In genomic region chr7:111735661-111736323, GRCh38 we compare ENCODE assay signal across 8 cellular contexts.
DNase-seq lines count a peak whose midpoint lies in the region; ATAC-seq, FAIRE-seq and TF ChIP-seq lines count a peak whose summit lies in the region.

No MANE protein-coding gene starts in this region.

- H3K36me3 Mint-ChIP-seq in T-helper 2 cell treated with Interferon-gamma antibody and Interleukin-4, amounts not matched to agents 5 μg/mL and 100 μg/mL, for 36 hours (ENCODE audit: low read depth): no peaks in the 10 kb centered on the region

- H3K9ac ChIP-seq in kidney (ENCODE audit: low read length in 2 of 2): no peak overlapping the region

- TF ChIP-seq POLR2A in breast epithelium (IDR thresholded peaks at IDR 0.05): no peak

- H3K27ac ChIP-seq in breast epithelium: no peak overlapping the region
- no peak overlapping the region for H3K27ac ChIP-seq in kidney (ENCODE audit: low read depth in 2 of 2, low read length in 2 of 2)

- H3K4me3 Mint-ChIP-seq in T-helper 2 cell treated with Interferon-gamma antibody and Interleukin-4, amounts not matched to agents 5 μg/mL and 100 μg/mL, for 36 hours: no peak overlapping the region

- H3K36me3 ChIP-seq in breast epithelium (no peaks in the 10 kb centered on the region), kidney (ENCODE audit: control insufficient read depth in 1 of 2, insufficient read depth in 2 of 2, low read length in 2 of 2) (peaks cover 0 to 11% of the 10 kb centered on the region in 2 donors)

- intact Hi-C loops in breast epithelium (cut with DNase I; ENCODE audit: low total_unique reads): no loop called here
- intact Hi-C loops in kidney (cut with DNase I): no loop called here

- peak; percentile 78 for DNase-seq in A172 (ENCODE audit: low spot score)
- peak; percentile 77 for DNase-seq in NCI-H1694 (lab: John Stamatoyannopoulos, UW)
- peak; percentile 27 for DNase-seq in T-helper 2 cell treated with Interferon-gamma antibody and Interleukin-4, amounts not matched to agents 5 μg/mL and 100 μg/mL, for 36 hours (ENCODE audit: low spot score)
- peak in 1 of 2 donors; percentile 26 for DNase-seq in breast epithelium (ENCODE audit: low spot score in 2 of 2)
- no peak for DNase-seq in kidney
- peak; percentile 24 to 44 for DNase-seq in stimulated activated CD4-positive, alpha-beta T cell treated with anti-CD3 and anti-CD28 coated beads, Interleukin-4, amount 100 ng/mL, for 48 hours (ENCODE audit: low read depth in 2 of 2)

- H3K9me3 ChIP-seq in breast epithelium (no peaks in the 10 kb centered on the region), kidney (ENCODE audit: control insufficient read depth in 1 of 2, low read length in 2 of 2) (no peaks in the 10 kb centered on the region)

- no peak overlapping the region for H3K4me3 ChIP-seq in breast epithelium
- H3K4me3 ChIP-seq in kidney (ENCODE audit: low read length in 2 of 2): no peak overlapping the region

- no peaks in the 10 kb centered on the region for H3K27me3 Mint-ChIP-seq in T-helper 2 cell treated with Interferon-gamma antibody and Interleukin-4, amounts not matched to agents 5 μg/mL and 100 μg/mL, for 36 hours (ENCODE audit: low read depth)

- no peak overlapping the region for H3K27ac Mint-ChIP-seq in T-helper 2 cell treated with Interferon-gamma antibody and Interleukin-4, amounts not matched to agents 5 μg/mL and 100 μg/mL, for 36 hours

- H3K27me3 ChIP-seq in breast epithelium: no peaks in the 10 kb centered on the region

- H3K4me1 ChIP-seq in breast epithelium: no peaks in the 10 kb centered on the region
- H3K4me1 ChIP-seq in kidney (ENCODE audit: control insufficient read depth in 1 of 2, insufficient read depth in 1 of 2, low read depth in 1 of 2, low read length in 2 of 2): no peaks in the 10 kb centered on the region

- ATAC-seq in HG02759 (IDR thresholded peaks at IDR 0.05; ENCODE audit: unreplicated experiment): peak; percentile 76

- TF ChIP-seq CTCF in GM12872 (IDR thresholded peaks at IDR 0.05; ENCODE audit: insufficient read depth, low read depth, low read length) (peak; percentile 77), breast epithelium (IDR thresholded peaks at IDR 0.05) (peak; percentile 74 to 82 (median 78)), kidney (IDR thresholded peaks at IDR 0.05; ENCODE audit: borderline replicate concordance, extremely low read depth, insufficient read depth) (peak; percentile 91)

- H3K4me1 Mint-ChIP-seq in T-helper 2 cell treated with Interferon-gamma antibody and Interleukin-4, amounts not matched to agents 5 μg/mL and 100 μg/mL, for 36 hours (ENCODE audit: low read depth): no peaks in the 10 kb centered on the region

- peak; percentile 3 for FAIRE-seq in kidney (lab: Jason Lieb, UNC)

- H3K9me3 Mint-ChIP-seq in T-helper 2 cell treated with Interferon-gamma antibody and Interleukin-4, amounts not matched to agents 5 μg/mL and 100 μg/mL, for 36 hours: no peaks in the 10 kb centered on the region
